8 cellular contexts compared by ENCODE assay signal in genomic region chr3:196081834-196082470, GRCh38. TPM values are rescaled to one million over a fixed set of nuclear protein-coding genes. Genes with fewer than 3 reads are reported as not detected.
A peak's percentile ranks its signal among the peaks of the same experiment; 100 is the strongest.
DNase-seq lines count a peak whose midpoint lies in the region; ATAC-seq and TF ChIP-seq lines count a peak whose summit lies in the region.

Gene TFRC, minus strand, starts transcription at chr3:196082090. Its CDS starts 4,991 bp downstream, at chr3:196077099.

- H3K4me3 Mint-ChIP-seq in activated CD4-positive, alpha-beta T cell treated with anti-CD3 and anti-CD28 coated beads, Interleukin-2, amount 10 ng/mL, durations not matched to agents 24 days and 14 days: peak within 1 kb of the TSS; percentile 89

- intact Hi-C loops in activated CD4-positive, alpha-beta T cell treated with anti-CD3 and anti-CD28 coated beads, Interleukin-2, amount 10 ng/mL, durations not matched to agents 24 days and 14 days (cut with micrococcal nuclease): loop anchor here (1.0 to 5.0 kb wide), 4 partner anchors 30 to 420 kb away; partner anchors contain the start of gene RNF168
- intact Hi-C loops in colonic mucosa (cut with DNase I): no loop called here
- intact Hi-C loops in left colon (cut with DNase I, micrococcal nuclease): no loop called here

- H3K36me3 ChIP-seq in BLaER1: peaks cover 7% of the 10 kb centered on the region
- H3K36me3 ChIP-seq in colonic mucosa: no peaks in the 10 kb centered on the region

- ATAC-seq in GM19328 (IDR thresholded peaks at IDR 0.05; ENCODE audit: unreplicated experiment) (peak; percentile 82), HG03469 (IDR thresholded peaks at IDR 0.05; ENCODE audit: unreplicated experiment) (peak; percentile 75), left colon (peak; percentile 90)

- H3K36me3 Mint-ChIP-seq in activated CD4-positive, alpha-beta T cell treated with anti-CD3 and anti-CD28 coated beads, Interleukin-2, amount 10 ng/mL, durations not matched to agents 24 days and 14 days (ENCODE audit: low read depth): peaks cover 32% of the 10 kb centered on the region

- no peak for TF ChIP-seq CTCF in colonic mucosa (IDR thresholded peaks at IDR 0.05)

- H3K9me3 Mint-ChIP-seq in activated CD4-positive, alpha-beta T cell treated with anti-CD3 and anti-CD28 coated beads, Interleukin-2, amount 10 ng/mL, durations not matched to agents 24 days and 14 days: no peaks in the 10 kb centered on the region

- peak within 1 kb of the TSS; percentile 86 for H3K4me3 ChIP-seq in BLaER1
- H3K4me3 ChIP-seq in colonic mucosa: peak within 1 kb of the TSS; percentile 87

- H3K4me1 ChIP-seq in BLaER1: peaks cover 58% of the 10 kb centered on the region
- peaks cover 6% of the 10 kb centered on the region for H3K4me1 ChIP-seq in colonic mucosa

- no peaks in the 10 kb centered on the region for H3K27me3 Mint-ChIP-seq in activated CD4-positive, alpha-beta T cell treated with anti-CD3 and anti-CD28 coated beads, Interleukin-2, amount 10 ng/mL, durations not matched to agents 24 days and 14 days

- H3K27ac ChIP-seq in BLaER1 (peak within 1 kb of the TSS; percentile 96), colonic mucosa (peak within 1 kb of the TSS; percentile 95)

- peak within 1 kb of the TSS; percentile 95 for H3K4me2 ChIP-seq in BLaER1

- H3K9ac ChIP-seq in BLaER1 (peak within 1 kb of the TSS; percentile 95), colonic mucosa (ENCODE audit: low read depth in 2 of 2, low read length in 2 of 2) (peak within 1 kb of the TSS; percentile 99)

- H3K27me3 ChIP-seq in BLaER1: no peaks in the 10 kb centered on the region
- no peaks in the 10 kb centered on the region for H3K27me3 ChIP-seq in colonic mucosa

- peak within 1 kb of the TSS; percentile 92 for H3K27ac Mint-ChIP-seq in activated CD4-positive, alpha-beta T cell treated with anti-CD3 and anti-CD28 coated beads, Interleukin-2, amount 10 ng/mL, durations not matched to agents 24 days and 14 days

- peaks cover 47% of the 10 kb centered on the region for H4K20me1 ChIP-seq in BLaER1

- H3K4me1 Mint-ChIP-seq in activated CD4-positive, alpha-beta T cell treated with anti-CD3 and anti-CD28 coated beads, Interleukin-2, amount 10 ng/mL, durations not matched to agents 24 days and 14 days: peaks cover 34% of the 10 kb centered on the region

- no peaks in the 10 kb centered on the region for H3K9me3 ChIP-seq in BLaER1
- no peaks in the 10 kb centered on the region for H3K9me3 ChIP-seq in colonic mucosa

- DNase-seq in NCI-H526 treated with DMSO at 0.1 percent for 48 hours (lab: John Stamatoyannopoulos, UW) (peak; percentile 93), colonic mucosa (peak; percentile 97), left colon (peak; percentile 96 to 97)
- DNase-seq in activated CD4-positive, alpha-beta T cell treated with anti-CD3 and anti-CD28 coated beads, Interleukin-2, amount 10 ng/mL, durations not matched to agents 24 days and 14 days: peak; percentile 99
- DNase-seq in stimulated activated CD4-positive, alpha-beta T cell treated with anti-CD3 and anti-CD28 coated beads, Interleukin-1b, Interleukin-23, amount 100 ng/mL, for 4 hours (ENCODE audit: low read depth in 2 of 2): peak; percentile 95 to 98

RNA-seq across cellular contexts. Expression of gene TFRC, which starts in this region (rescaled TPM):
- 725 and 748 TPM in 2 replicates for total RNA-seq in activated CD4-positive, alpha-beta T cell treated with anti-CD3 and anti-CD28 coated beads, Interleukin-2, amount 10 ng/mL, durations not matched to agents 24 days and 14 days
- total RNA-seq in colonic mucosa (100 to 1,000 TPM; 132 to 282 TPM), left colon (100 to 1,000 TPM; 416 to 595 TPM)

Comparison
In these comparisons a context has a peak if more than half of its experiments do, and no peak if none do; other contexts are left out.
1. Peak in every context shown above with its lines: DNase-seq, ATAC-seq, H3K4me3 ChIP-seq and H3K27ac ChIP-seq.